32 cellular contexts compared by ENCODE assay signal in the genomic region with DNA sequence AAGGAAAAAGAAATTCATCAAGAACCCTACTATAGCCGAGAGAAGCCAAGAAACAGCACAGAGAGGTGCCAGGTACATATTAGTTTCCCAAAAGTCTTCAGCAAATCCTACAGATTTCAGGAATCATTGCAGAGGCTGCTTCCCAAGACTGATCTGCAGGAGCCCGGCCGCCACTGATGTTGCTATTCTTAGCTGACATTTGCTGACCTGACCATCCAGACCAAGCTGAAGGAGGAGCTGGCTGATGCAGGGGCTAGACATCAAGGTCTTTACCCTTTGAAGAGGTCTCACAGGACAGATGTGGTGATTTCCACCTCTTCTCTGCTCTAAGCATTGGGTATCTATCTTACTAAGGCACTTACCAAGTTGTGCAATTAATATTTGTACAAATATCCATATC.
"Had no signal": no experiment of that assay in that cellular context is flagged by ENCODE, and none has a peak within 500 bp of the region (broad histone marks: within the 10 kb centered on the region; RNA-seq: fewer than 3 reads in every experiment).

No MANE protein-coding gene starts in this region.

- DNase-seq: activated B cell treated with CpG ODN at 0.5 μM for 24 hours; activated CD4-positive, alpha-beta memory T cell treated with anti-CD3 and anti-CD28 coated beads for 36 hours; activated CD4-positive, alpha-beta T cell treated with anti-CD3 and anti-CD28 coated beads for 4 hours; activated CD4-positive, alpha-beta T cell treated with anti-CD3 and anti-CD28 coated beads, Interleukin-2, amount 10 ng/mL, durations not matched to agents 24 days and 14 days; activated CD4-positive, alpha-beta T cell treated with anti-CD3 and anti-CD28 coated beads, Interleukin-2, amount 50 U/mL, for 1 hour; activated CD4-positive, alpha-beta T cell treated with anti-CD3 and anti-CD28 coated beads, Interleukin-2, amount 50 U/mL, for 4 hours; activated CD4-positive, CD25-positive, alpha-beta regulatory T cell treated with anti-CD3 and anti-CD28 coated beads, Interleukin-2, amount 50 U/mL, for 72 hours; activated CD8-positive, alpha-beta memory T cell treated with anti-CD3 and anti-CD28 coated beads, Interleukin-2, amount 50 U/mL, for 48 hours; activated CD8-positive, alpha-beta T cell treated with anti-CD3 and anti-CD28 coated beads for 36 hours; activated effector memory CD4-positive, alpha-beta T cell treated with Interleukin-2 at 50 U/mL for 16 hours; activated gamma-delta T cell; activated naive CD4-positive, alpha-beta T cell treated with anti-CD3 and anti-CD28 coated beads, Interleukin-2, amount 10 ng/mL, durations not matched to agents 7 days and 5 days; activated naive CD4-positive, alpha-beta T cell treated with Interleukin-2 at 50 U/mL for 16 hours; activated naive CD8-positive, alpha-beta T cell treated with anti-CD3 and anti-CD28 coated beads, Interleukin-2, amount 10 ng/mL, durations not matched to agents 7 days and 5 days; activated naive CD8-positive, alpha-beta T cell treated with anti-CD3 and anti-CD28 coated beads, Interleukin-2, amount 50 U/mL, for 24 hours; activated T-cell treated with anti-CD3 and anti-CD28 coated beads, Interleukin-2, amount 50 U/mL, for 24 hours; activated T-cell treated with anti-CD3 and anti-CD28 coated beads, Interleukin-2, amount 50 U/mL, for 48 hours; amygdala; anterior cingulate cortex; central memory CD4-positive, alpha-beta T cell; SW 1271; T-helper 1 cell; T-helper 2 cell; T-helper 9 cell had no signal

- ATAC-seq: activated CD8-positive, alpha-beta T cell treated with anti-CD3 and anti-CD28 coated beads for 36 hours; activated naive CD8-positive, alpha-beta T cell treated with anti-CD3 and anti-CD28 coated beads, Interleukin-2, amount 50 U/mL, for 24 hours had no signal

- H3K27me3 ChIP-seq: ascending aorta had no signal

- H3K27me3 Mint-ChIP-seq: activated B cell treated with CpG ODN at 0.5 μM for 24 hours; activated CD4-positive, alpha-beta memory T cell treated with anti-CD3 and anti-CD28 coated beads for 36 hours; activated CD4-positive, alpha-beta T cell treated with anti-CD3 and anti-CD28 coated beads, Interleukin-2, amount 10 ng/mL, durations not matched to agents 24 days and 14 days; activated naive CD4-positive, alpha-beta T cell treated with anti-CD3 and anti-CD28 coated beads, Interleukin-2, amount 10 ng/mL, durations not matched to agents 7 days and 5 days; activated naive CD4-positive, alpha-beta T cell treated with anti-CD3 and anti-CD28 coated beads, Interleukin-2, amount 50 U/mL, for 24 hours; activated naive CD8-positive, alpha-beta T cell; activated naive CD8-positive, alpha-beta T cell treated with anti-CD3 and anti-CD28 coated beads, Interleukin-2, amount 10 ng/mL, durations not matched to agents 7 days and 5 days; activated naive CD8-positive, alpha-beta T cell treated with anti-CD3 and anti-CD28 coated beads, Interleukin-2, amount 50 U/mL, for 24 hours; activated T-cell treated with anti-CD3 and anti-CD28 coated beads, Interleukin-2, amount 50 U/mL, for 24 hours; brain had no signal

- H3K27ac ChIP-seq: ascending aorta, VCaP had no signal

- H3K4me1 Mint-ChIP-seq: activated CD4-positive, alpha-beta T cell treated with anti-CD3 and anti-CD28 coated beads, Interleukin-2, amount 10 ng/mL, durations not matched to agents 24 days and 14 days; activated naive CD4-positive, alpha-beta T cell treated with anti-CD3 and anti-CD28 coated beads, Interleukin-2, amount 10 ng/mL, durations not matched to agents 7 days and 5 days; activated naive CD4-positive, alpha-beta T cell treated with anti-CD3 and anti-CD28 coated beads, Interleukin-2, amount 50 U/mL, for 24 hours; activated naive CD8-positive, alpha-beta T cell treated with anti-CD3 and anti-CD28 coated beads, Interleukin-2, amount 10 ng/mL, durations not matched to agents 7 days and 5 days; activated naive CD8-positive, alpha-beta T cell treated with anti-CD3 and anti-CD28 coated beads, Interleukin-2, amount 50 U/mL, for 24 hours had no signal

- H3K36me3 Mint-ChIP-seq: activated CD4-positive, alpha-beta memory T cell treated with anti-CD3 and anti-CD28 coated beads for 36 hours; activated naive CD4-positive, alpha-beta T cell treated with anti-CD3 and anti-CD28 coated beads, Interleukin-2, amount 10 ng/mL, durations not matched to agents 7 days and 5 days; activated naive CD4-positive, alpha-beta T cell treated with anti-CD3 and anti-CD28 coated beads, Interleukin-2, amount 50 U/mL, for 24 hours; activated naive CD8-positive, alpha-beta T cell; activated naive CD8-positive, alpha-beta T cell treated with anti-CD3 and anti-CD28 coated beads, Interleukin-2, amount 10 ng/mL, durations not matched to agents 7 days and 5 days had no signal

- H3K4me3 Mint-ChIP-seq: activated B cell treated with CpG ODN at 0.5 μM for 24 hours; activated CD4-positive, alpha-beta memory T cell treated with anti-CD3 and anti-CD28 coated beads for 36 hours; activated CD4-positive, alpha-beta T cell treated with anti-CD3 and anti-CD28 coated beads, Interleukin-2, amount 10 ng/mL, durations not matched to agents 24 days and 14 days; activated CD8-positive, alpha-beta T cell treated with anti-CD3 and anti-CD28 coated beads for 36 hours; activated naive CD4-positive, alpha-beta T cell treated with anti-CD3 and anti-CD28 coated beads, Interleukin-2, amount 10 ng/mL, durations not matched to agents 7 days and 5 days; activated naive CD4-positive, alpha-beta T cell treated with anti-CD3 and anti-CD28 coated beads, Interleukin-2, amount 50 U/mL, for 24 hours; activated naive CD8-positive, alpha-beta T cell; activated naive CD8-positive, alpha-beta T cell treated with anti-CD3 and anti-CD28 coated beads, Interleukin-2, amount 10 ng/mL, durations not matched to agents 7 days and 5 days; activated naive CD8-positive, alpha-beta T cell treated with anti-CD3 and anti-CD28 coated beads, Interleukin-2, amount 50 U/mL, for 24 hours; activated T-cell treated with anti-CD3 and anti-CD28 coated beads, Interleukin-2, amount 50 U/mL, for 24 hours; T-helper 1 cell treated with Interleukin-12 subunit alpha and Interleukin-12 subunit beta and Interleukin-4 antibody, amounts not matched to agents 30 μg/mL and 1 μg/mL, for 36 hours; T-helper 2 cell treated with Interferon-gamma antibody and Interleukin-4, amounts not matched to agents 5 μg/mL and 100 μg/mL, for 36 hours had no signal

- H3K36me3 ChIP-seq: ascending aorta had no signal

- H3K27ac Mint-ChIP-seq: activated B cell treated with CpG ODN at 0.5 μM for 24 hours; activated CD4-positive, alpha-beta memory T cell treated with anti-CD3 and anti-CD28 coated beads for 36 hours; activated CD4-positive, alpha-beta T cell treated with anti-CD3 and anti-CD28 coated beads, Interleukin-2, amount 10 ng/mL, durations not matched to agents 24 days and 14 days; activated CD8-positive, alpha-beta T cell treated with anti-CD3 and anti-CD28 coated beads for 36 hours; activated naive CD4-positive, alpha-beta T cell treated with anti-CD3 and anti-CD28 coated beads, Interleukin-2, amount 10 ng/mL, durations not matched to agents 7 days and 5 days; activated naive CD4-positive, alpha-beta T cell treated with anti-CD3 and anti-CD28 coated beads, Interleukin-2, amount 50 U/mL, for 24 hours; activated naive CD8-positive, alpha-beta T cell; activated naive CD8-positive, alpha-beta T cell treated with anti-CD3 and anti-CD28 coated beads, Interleukin-2, amount 10 ng/mL, durations not matched to agents 7 days and 5 days; activated naive CD8-positive, alpha-beta T cell treated with anti-CD3 and anti-CD28 coated beads, Interleukin-2, amount 50 U/mL, for 24 hours; activated T-cell treated with anti-CD3 and anti-CD28 coated beads, Interleukin-2, amount 50 U/mL, for 24 hours; activated T-helper 2 cell treated with anti-CD3 and anti-CD28 coated beads, Interferon-gamma antibody, Interleukin-2, Interleukin-4, amounts not matched to agents 10 μg/mL and 5 μg/mL and 100 μg/mL, durations not matched to agents 14 hours and 24 hours and 36 hours; T-helper 1 cell treated with Interleukin-12 subunit alpha and Interleukin-12 subunit beta and Interleukin-4 antibody, amounts not matched to agents 30 μg/mL and 1 μg/mL, for 36 hours; T-helper 2 cell treated with Interferon-gamma antibody and Interleukin-4, amounts not matched to agents 5 μg/mL and 100 μg/mL, for 36 hours had no signal

- H3K4me3 ChIP-seq: ascending aorta had no signal
